In the genomic region with DNA sequence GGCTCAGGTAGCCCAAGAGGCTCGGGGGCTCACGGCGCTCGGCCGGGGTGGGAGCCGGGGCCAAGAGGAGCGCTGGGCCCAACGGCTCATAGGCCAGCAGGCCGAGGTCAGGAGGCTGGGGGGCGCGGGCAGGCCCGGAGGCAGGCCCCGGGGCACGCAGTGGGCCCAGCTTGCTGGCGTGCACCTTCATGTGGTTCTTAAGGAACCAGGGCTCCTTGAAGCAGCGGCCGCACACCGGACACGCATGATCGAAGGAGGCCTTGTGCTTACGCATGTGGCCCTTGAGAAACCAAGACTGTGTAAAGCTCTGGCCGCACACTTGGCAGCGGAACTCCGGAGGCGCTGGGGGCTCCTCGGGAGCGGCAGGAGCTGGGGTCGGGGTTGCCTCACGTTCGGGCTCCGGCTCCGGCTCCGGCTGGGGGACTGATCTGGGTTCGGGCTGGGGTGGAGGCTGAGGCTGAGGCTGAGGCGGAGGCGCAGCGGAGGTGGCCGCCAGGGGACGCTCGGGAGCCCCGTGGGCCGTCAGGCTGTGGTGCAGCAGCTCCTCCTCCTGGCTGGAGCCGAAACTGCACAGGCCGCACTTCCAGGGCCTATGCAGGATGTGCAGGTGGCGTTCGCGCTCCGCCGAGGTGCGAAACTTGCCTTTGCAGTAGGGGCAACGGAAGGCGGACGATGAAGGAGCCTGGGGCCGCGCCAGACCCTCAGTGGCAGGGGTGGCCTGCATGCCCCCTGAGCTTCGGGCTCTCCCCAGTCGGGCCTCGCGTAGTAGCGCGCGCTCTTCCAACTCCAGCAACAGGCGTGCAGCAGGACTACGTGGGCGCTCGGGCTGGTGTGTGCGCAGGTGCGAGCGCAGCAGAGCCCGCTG, we compare ENCODE assay signal across 1 cellular context.
TF ChIP-seq lines count a peak whose summit lies in the region.

No MANE protein-coding gene starts in this region.

TF ChIP-seq in HepG2, 621 proteins besides CTCF, POLR2A, EP300 and RAD21 (continued from another document):
- TF ChIP-seq, protein P1, sequence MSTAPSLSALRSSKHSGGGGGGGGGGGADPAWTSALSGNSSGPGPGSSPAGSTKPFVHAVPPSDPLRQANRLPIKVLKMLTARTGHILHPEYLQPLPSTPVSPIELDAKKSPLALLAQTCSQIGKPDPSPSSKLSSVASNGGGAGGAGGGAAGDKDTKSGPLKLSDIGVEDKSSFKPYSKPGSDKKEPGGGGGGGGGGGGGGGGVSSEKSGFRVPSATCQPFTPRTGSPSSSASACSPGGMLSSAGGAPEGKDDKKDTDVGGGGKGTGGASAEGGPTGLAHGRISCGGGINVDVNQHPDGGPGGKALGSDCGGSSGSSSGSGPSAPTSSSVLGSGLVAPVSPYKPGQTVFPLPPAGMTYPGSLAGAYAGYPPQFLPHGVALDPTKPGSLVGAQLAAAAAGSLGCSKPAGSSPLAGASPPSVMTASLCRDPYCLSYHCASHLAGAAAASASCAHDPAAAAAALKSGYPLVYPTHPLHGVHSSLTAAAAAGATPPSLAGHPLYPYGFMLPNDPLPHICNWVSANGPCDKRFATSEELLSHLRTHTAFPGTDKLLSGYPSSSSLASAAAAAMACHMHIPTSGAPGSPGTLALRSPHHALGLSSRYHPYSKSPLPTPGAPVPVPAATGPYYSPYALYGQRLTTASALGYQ (CRISPR knock-in tag; IDR thresholded peaks at IDR 0.05) = no peak; the same call in 1 of the 2 replicates
- TF ChIP-seq IKZF1 (IDR thresholded peaks at IDR 0.05) (no peak), FLYWCH1 (CRISPR knock-in tag; IDR thresholded peaks at IDR 0.05) (no peak), SP4 (CRISPR knock-in tag; IDR thresholded peaks at IDR 0.05) (peak; percentile 68; the same call in 1 of the 2 replicates), ZNF121 (CRISPR knock-in tag; IDR thresholded peaks at IDR 0.05) (no peak; the same call in 1 of the 2 replicates), U2AF2 (IDR thresholded peaks at IDR 0.05; ENCODE audit: low read depth, low read length) (no peak), HNRNPLL (IDR thresholded peaks at IDR 0.05; ENCODE audit: low read depth, low read length, poor library complexity, severe bottlenecking) (peak; percentile 62), JDP2 (CRISPR knock-in tag; IDR thresholded peaks at IDR 0.05; ENCODE audit: borderline replicate concordance) (no peak), NR2F6 (IDR thresholded peaks at IDR 0.05) (no peak), NR2F6 (CRISPR knock-in tag; IDR thresholded peaks at IDR 0.05) (peak; percentile 80; the same call in 1 of the 2 replicates), SP1 (IDR thresholded peaks at IDR 0.05) (no peak), SP1 (CRISPR knock-in tag; IDR thresholded peaks at IDR 0.05) (peak; percentile 63), SIN3B (IDR thresholded peaks at IDR 0.05; ENCODE audit: low read length) (peak; percentile 75), ZNF3 (CRISPR knock-in tag; IDR thresholded peaks at IDR 0.05) (no peak), TBX2 (CRISPR knock-in tag; IDR thresholded peaks at IDR 0.05; ENCODE audit: borderline replicate concordance) (peak; percentile 95), ZNF530 (CRISPR knock-in tag; IDR thresholded peaks at IDR 0.05; ENCODE audit: low read depth) (no peak)
- TF ChIP-seq, protein P2, sequence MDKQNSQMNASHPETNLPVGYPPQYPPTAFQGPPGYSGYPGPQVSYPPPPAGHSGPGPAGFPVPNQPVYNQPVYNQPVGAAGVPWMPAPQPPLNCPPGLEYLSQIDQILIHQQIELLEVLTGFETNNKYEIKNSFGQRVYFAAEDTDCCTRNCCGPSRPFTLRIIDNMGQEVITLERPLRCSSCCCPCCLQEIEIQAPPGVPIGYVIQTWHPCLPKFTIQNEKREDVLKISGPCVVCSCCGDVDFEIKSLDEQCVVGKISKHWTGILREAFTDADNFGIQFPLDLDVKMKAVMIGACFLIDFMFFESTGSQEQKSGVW (CRISPR knock-in tag; IDR thresholded peaks at IDR 0.05; ENCODE audit: borderline replicate concordance) = no peak
- TF ChIP-seq, protein P3, sequence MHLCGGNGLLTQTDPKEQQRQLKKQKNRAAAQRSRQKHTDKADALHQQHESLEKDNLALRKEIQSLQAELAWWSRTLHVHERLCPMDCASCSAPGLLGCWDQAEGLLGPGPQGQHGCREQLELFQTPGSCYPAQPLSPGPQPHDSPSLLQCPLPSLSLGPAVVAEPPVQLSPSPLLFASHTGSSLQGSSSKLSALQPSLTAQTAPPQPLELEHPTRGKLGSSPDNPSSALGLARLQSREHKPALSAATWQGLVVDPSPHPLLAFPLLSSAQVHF (CRISPR knock-in tag; IDR thresholded peaks at IDR 0.05) = no peak; the same call in none of the 2 replicates
- TF ChIP-seq, protein P4, sequence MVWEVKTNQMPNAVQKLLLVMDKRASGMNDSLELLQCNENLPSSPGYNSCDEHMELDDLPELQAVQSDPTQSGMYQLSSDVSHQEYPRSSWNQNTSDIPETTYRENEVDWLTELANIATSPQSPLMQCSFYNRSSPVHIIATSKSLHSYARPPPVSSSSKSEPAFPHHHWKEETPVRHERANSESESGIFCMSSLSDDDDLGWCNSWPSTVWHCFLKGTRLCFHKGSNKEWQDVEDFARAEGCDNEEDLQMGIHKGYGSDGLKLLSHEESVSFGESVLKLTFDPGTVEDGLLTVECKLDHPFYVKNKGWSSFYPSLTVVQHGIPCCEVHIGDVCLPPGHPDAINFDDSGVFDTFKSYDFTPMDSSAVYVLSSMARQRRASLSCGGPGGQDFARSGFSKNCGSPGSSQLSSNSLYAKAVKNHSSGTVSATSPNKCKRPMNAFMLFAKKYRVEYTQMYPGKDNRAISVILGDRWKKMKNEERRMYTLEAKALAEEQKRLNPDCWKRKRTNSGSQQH (CRISPR knock-in tag; IDR thresholded peaks at IDR 0.05; ENCODE audit: low read depth) = peak; percentile 84; the same call in 1 of the 2 replicates
- TF ChIP-seq, protein P5, sequence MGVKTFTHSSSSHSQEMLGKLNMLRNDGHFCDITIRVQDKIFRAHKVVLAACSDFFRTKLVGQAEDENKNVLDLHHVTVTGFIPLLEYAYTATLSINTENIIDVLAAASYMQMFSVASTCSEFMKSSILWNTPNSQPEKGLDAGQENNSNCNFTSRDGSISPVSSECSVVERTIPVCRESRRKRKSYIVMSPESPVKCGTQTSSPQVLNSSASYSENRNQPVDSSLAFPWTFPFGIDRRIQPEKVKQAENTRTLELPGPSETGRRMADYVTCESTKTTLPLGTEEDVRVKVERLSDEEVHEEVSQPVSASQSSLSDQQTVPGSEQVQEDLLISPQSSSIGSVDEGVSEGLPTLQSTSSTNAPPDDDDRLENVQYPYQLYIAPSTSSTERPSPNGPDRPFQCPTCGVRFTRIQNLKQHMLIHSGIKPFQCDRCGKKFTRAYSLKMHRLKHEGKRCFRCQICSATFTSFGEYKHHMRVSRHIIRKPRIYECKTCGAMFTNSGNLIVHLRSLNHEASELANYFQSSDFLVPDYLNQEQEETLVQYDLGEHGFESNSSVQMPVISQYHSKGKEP (CRISPR knock-in tag; IDR thresholded peaks at IDR 0.05) = peak; percentile 58; the same call in 1 of the 2 replicates
- TF ChIP-seq, protein P6, sequence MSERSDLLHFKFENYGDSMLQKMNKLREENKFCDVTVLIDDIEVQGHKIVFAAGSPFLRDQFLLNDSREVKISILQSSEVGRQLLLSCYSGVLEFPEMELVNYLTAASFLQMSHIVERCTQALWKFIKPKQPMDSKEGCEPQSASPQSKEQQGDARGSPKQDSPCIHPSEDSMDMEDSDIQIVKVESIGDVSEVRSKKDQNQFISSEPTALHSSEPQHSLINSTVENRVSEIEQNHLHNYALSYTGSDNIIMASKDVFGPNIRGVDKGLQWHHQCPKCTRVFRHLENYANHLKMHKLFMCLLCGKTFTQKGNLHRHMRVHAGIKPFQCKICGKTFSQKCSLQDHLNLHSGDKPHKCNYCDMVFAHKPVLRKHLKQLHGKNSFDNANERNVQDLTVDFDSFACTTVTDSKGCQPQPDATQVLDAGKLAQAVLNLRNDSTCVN (CRISPR knock-in tag; IDR thresholded peaks at IDR 0.05; ENCODE audit: borderline replicate concordance) = peak; percentile 87
- TF ChIP-seq, protein P7, sequence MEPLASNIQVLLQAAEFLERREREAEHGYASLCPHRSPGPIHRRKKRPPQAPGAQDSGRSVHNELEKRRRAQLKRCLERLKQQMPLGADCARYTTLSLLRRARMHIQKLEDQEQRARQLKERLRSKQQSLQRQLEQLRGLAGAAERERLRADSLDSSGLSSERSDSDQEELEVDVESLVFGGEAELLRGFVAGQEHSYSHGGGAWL (CRISPR knock-in tag; IDR thresholded peaks at IDR 0.05) = peak; percentile 89
